ENCODE assay signal across 21 cellular contexts in genomic region chr11:120712014-120712413, GRCh38.
A peak's percentile ranks its signal among the peaks of the same experiment; 100 is the strongest.
DNase-seq lines count a peak whose midpoint lies in the region; ATAC-seq and TF ChIP-seq lines count a peak whose summit lies in the region.
"Had no signal": no experiment of that assay in that cellular context is flagged by ENCODE, and none has a peak within 500 bp of the region (broad histone marks: within the 10 kb centered on the region; RNA-seq: fewer than 3 reads in every experiment).

No MANE protein-coding gene starts in this region.

- no peaks in the 10 kb centered on the region for H3K9me3 Mint-ChIP-seq in neural crest cell

- H3K27me3 Mint-ChIP-seq in neural crest cell (ENCODE audit: low read depth): peaks cover 96% of the 10 kb centered on the region

- TF ChIP-seq CTCF in neural crest cell (conservative IDR thresholded peaks at IDR 0.05): no peak
- TF ChIP-seq CTCF in upper lobe of right lung (IDR thresholded peaks at IDR 0.05): no peak
- no peak for TF ChIP-seq CTCF in gastroesophageal sphincter (IDR thresholded peaks at IDR 0.05)

- H3K4me1 Mint-ChIP-seq in neural crest cell: peaks cover 57% of the 10 kb centered on the region

- H3K36me3 Mint-ChIP-seq in neural crest cell (ENCODE audit: low read depth): no peaks in the 10 kb centered on the region
- H3K36me3 Mint-ChIP-seq: CD4-positive, alpha-beta memory T cell had no signal

- H3K9me3 ChIP-seq in BLaER1 treated with 17β-estradiol and CSF1 and Interleukin-3, amounts not matched to agents 10 nM and 100 nM (replicated peaks in 1 of 11): peaks cover 0 to 12% (median 9%) of the 10 kb centered on the region in 11 experiments; a peak in 20 of 22 replicates
- H3K9me3 ChIP-seq in upper lobe of right lung (no peaks in the 10 kb centered on the region), gastroesophageal sphincter (peaks cover 0 to 19% (median 0%) of the 10 kb centered on the region in 3 donors)

- H4K20me1 ChIP-seq in BLaER1 treated with 17β-estradiol and CSF1 and Interleukin-3, amounts not matched to agents 10 nM and 100 nM: no peaks in the 10 kb centered on the region; a peak in 1 of 22 replicates

- WGBS in gastroesophageal sphincter (ENCODE audit: low coverage in 1 of 2), 2 donors: 90 to 100% methylated on average over 6 of the region's 6 CpGs

- H3K27ac Mint-ChIP-seq in neural crest cell (ENCODE audit: unreplicated experiment): peak overlapping the region; percentile 81
- H3K27ac Mint-ChIP-seq: CD4-positive, alpha-beta memory T cell had no signal

- H3K9ac ChIP-seq in BLaER1 treated with 17β-estradiol and CSF1 and Interleukin-3, amounts not matched to agents 10 nM and 100 nM: peak overlapping the region in 1 of 11 experiments; percentile 38; a peak in 2 of 22 replicates

- no peak overlapping the region for H3K4me3 ChIP-seq in BLaER1 treated with 17β-estradiol and CSF1 and Interleukin-3, amounts not matched to agents 10 nM and 100 nM
- H3K4me3 ChIP-seq in upper lobe of right lung (no peak overlapping the region), gastroesophageal sphincter (no peak overlapping the region)
- H3K4me3 ChIP-seq: GM12878 had no signal

- peaks cover 0 to 26% (median 0%) of the 10 kb centered on the region in 11 experiments; a peak in 4 of 22 replicates for H3K27me3 ChIP-seq in BLaER1 treated with 17β-estradiol and CSF1 and Interleukin-3, amounts not matched to agents 10 nM and 100 nM
- H3K27me3 ChIP-seq in upper lobe of right lung (no peaks in the 10 kb centered on the region), gastroesophageal sphincter (peaks cover 17% of the 10 kb centered on the region)

- no peak for TF ChIP-seq POLR2A in gastroesophageal sphincter (IDR thresholded peaks at IDR 0.05)

- H3K4me2 ChIP-seq in BLaER1 treated with 17β-estradiol and CSF1 and Interleukin-3, amounts not matched to agents 10 nM and 100 nM: peak overlapping the region in 9 of 11 experiments; percentile 65 to 93 (median 88); a peak in 17 of 22 replicates

- no peak overlapping the region for H3K4me3 Mint-ChIP-seq in neural crest cell
- H3K4me3 Mint-ChIP-seq: CD4-positive, alpha-beta memory T cell had no signal

- DNase-seq in ecto neural progenitor cell (ENCODE audit: low spot score): peak; percentile 21
- no peak for DNase-seq in neural crest cell (ENCODE audit: low read depth, low spot score)
- no peak for DNase-seq in upper lobe of right lung
- DNase-seq in C1 segment of cervical spinal cord (lab: John Stamatoyannopoulos, UW): no peak
- DNase-seq: CD4-positive, alpha-beta memory T cell; COR-L47; DMS53; KBM-7; MV-4-11; NCI-H1105; NCI-H1436 treated with DMSO at 0.1 percent for 48 hours; NCI-H187 treated with DMSO at 0.1 percent for 48 hours; NCI-H2107; NCI-H524 treated with DMSO at 0.1 percent for 48 hours; SHP77 treated with DMSO at 0.1 percent for 48 hours had no signal

- no peak for TF ChIP-seq EP300 in gastroesophageal sphincter (IDR thresholded peaks at IDR 0.05)

- H3K36me3 ChIP-seq in BLaER1 treated with 17β-estradiol and CSF1 and Interleukin-3, amounts not matched to agents 10 nM and 100 nM: no peaks in the 10 kb centered on the region
- no peaks in the 10 kb centered on the region for H3K36me3 ChIP-seq in upper lobe of right lung
- H3K36me3 ChIP-seq in gastroesophageal sphincter: no peaks in the 10 kb centered on the region

- intact Hi-C loops in upper lobe of right lung (cut with DNase I): no loop called here

- peaks cover 31 to 90% (median 89%) of the 10 kb centered on the region in 10 experiments for H3K4me1 ChIP-seq in BLaER1 treated with 17β-estradiol and CSF1 and Interleukin-3, amounts not matched to agents 10 nM and 100 nM
- H3K4me1 ChIP-seq in upper lobe of right lung: peaks cover 20% of the 10 kb centered on the region
- H3K4me1 ChIP-seq in gastroesophageal sphincter: peaks cover 0 to 11% (median 0%) of the 10 kb centered on the region in 3 donors

- ATAC-seq in upper lobe of right lung: no peak
- ATAC-seq in HG03520 (IDR thresholded peaks at IDR 0.05; ENCODE audit: unreplicated experiment): no peak
- ATAC-seq in gastroesophageal sphincter: no peak
- ATAC-seq: GM12878, Panc1 had no signal

- peak overlapping the region in 6 of 11 experiments; percentile 29 to 78 (median 70); a peak in 9 of 22 replicates for H3K27ac ChIP-seq in BLaER1 treated with 17β-estradiol and CSF1 and Interleukin-3, amounts not matched to agents 10 nM and 100 nM
- H3K27ac ChIP-seq in upper lobe of right lung (peak overlapping the region; percentile 1), gastroesophageal sphincter (no peak overlapping the region)
- H3K27ac ChIP-seq: RWPE1 had no signal

Comparison
In these comparisons a context has a peak if more than half of its experiments do, and no peak if none do; other contexts are left out.
1. H3K27ac ChIP-seq: peak in BLaER1 treated with 17β-estradiol and CSF1 and Interleukin-3, amounts not matched to agents 10 nM and 100 nM (6 of 11) and upper lobe of right lung (single experiment); none in gastroesophageal sphincter (0 of 4).